1 cellular context compared by ENCODE assay signal in the genomic region with DNA sequence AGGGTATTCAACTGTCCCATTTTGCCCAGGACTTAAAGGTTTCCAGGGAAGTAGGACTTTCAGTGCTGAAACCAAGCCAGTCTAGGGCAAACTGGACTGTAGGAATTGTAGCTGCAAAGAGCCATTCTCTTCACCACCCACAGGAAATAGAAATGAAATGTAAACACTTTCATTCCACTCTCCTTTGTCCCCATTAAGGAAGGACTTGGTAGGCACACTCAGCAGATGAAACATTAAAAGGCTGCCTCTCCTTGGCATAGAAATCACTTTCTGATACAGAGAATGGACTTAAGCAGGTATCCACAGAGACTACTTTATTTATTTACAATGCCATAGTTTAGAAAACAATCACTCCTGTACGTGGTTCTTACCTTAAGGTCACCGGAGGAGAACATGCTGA.
TF ChIP-seq lines count a peak whose summit lies in the region.

No MANE protein-coding gene starts in this region.

TF ChIP-seq in IMR-90, 13 proteins besides CTCF, POLR2A, EP300 and RAD21 (continued from another document):
- TF ChIP-seq, protein P1, sequence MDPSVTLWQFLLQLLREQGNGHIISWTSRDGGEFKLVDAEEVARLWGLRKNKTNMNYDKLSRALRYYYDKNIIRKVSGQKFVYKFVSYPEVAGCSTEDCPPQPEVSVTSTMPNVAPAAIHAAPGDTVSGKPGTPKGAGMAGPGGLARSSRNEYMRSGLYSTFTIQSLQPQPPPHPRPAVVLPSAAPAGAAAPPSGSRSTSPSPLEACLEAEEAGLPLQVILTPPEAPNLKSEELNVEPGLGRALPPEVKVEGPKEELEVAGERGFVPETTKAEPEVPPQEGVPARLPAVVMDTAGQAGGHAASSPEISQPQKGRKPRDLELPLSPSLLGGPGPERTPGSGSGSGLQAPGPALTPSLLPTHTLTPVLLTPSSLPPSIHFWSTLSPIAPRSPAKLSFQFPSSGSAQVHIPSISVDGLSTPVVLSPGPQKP (IDR thresholded peaks at IDR 0.05; ENCODE audit: borderline replicate concordance, low read depth, low read length), result no peak
- TF ChIP-seq CHD1 (IDR thresholded peaks at IDR 0.05; ENCODE audit: low read depth, low read length), result no peak
- TF ChIP-seq BHLHE40 (IDR thresholded peaks at IDR 0.05; ENCODE audit: low read depth, low read length), result no peak
- TF ChIP-seq CEBPB (IDR thresholded peaks at IDR 0.05; ENCODE audit: low read depth, low read length), result no peak
- no peak for TF ChIP-seq RFX5 (IDR thresholded peaks at IDR 0.05; ENCODE audit: low read depth, low read length)
- no peak for TF ChIP-seq FOS (IDR thresholded peaks at IDR 0.05; ENCODE audit: low read depth, low read length)
- no peak for TF ChIP-seq RCOR1 (IDR thresholded peaks at IDR 0.05; ENCODE audit: insufficient replicate concordance, low read length)
- no peak for TF ChIP-seq NFE2L2 (IDR thresholded peaks at IDR 0.05; ENCODE audit: low read depth, low read length)
